In the genomic region with DNA sequence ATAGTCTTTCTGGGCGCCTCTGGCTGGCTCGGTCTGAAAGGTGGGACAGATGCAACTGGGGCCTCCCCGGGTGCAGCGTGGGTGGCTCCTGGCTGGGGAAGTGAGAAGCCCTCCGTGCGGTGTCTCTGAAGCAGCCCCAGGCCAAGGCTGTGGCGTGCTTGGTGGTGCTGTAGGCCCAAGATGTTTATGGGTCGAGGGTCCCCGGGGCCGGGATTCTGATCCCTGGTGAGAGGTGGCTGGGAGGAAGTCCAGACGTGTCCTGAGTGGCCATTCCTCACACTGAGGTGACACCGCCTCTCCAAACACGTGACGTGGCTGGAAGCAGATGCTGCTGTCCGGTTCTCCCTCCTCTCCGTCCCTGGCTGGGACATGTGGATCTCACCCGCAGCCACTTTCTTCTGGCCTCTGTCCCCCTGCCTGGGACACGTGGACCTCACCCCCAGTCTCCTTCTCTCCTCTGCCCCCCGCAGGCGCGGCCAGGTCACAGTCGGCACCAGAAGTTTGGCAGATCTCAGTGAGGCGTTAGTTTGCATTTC, we compare ENCODE assay signal across 8 cellular contexts. TPM values are rescaled to one million over a fixed set of nuclear protein-coding genes. Genes with fewer than 3 reads are reported as not detected.
DNase-seq lines count a peak whose midpoint lies in the region; ATAC-seq and TF ChIP-seq lines count a peak whose summit lies in the region.

No MANE protein-coding gene starts in this region.

- DNase-seq in D341Med (ENCODE audit: low spot score) (peak; percentile 36), tibial nerve (ENCODE audit: low spot score in 2 of 2) (peak; percentile 49 to 50), iPS-NIHi7 (ENCODE audit: extremely low spot score) (no peak)
- DNase-seq in effector memory CD8-positive, alpha-beta T cell: peak in 1 of 3 experiments; percentile 43
- no peak for DNase-seq in natural killer cell treated with Interleukin-12 subunit alpha and Interleukin-12 subunit beta and Interleukin-15 and Interleukin-18, amount 100 ng/mL, for 72 hours (ENCODE audit: low spot score)

- no peaks in the 10 kb centered on the region for H3K9me3 Mint-ChIP-seq in effector memory CD8-positive, alpha-beta T cell
- H3K9me3 Mint-ChIP-seq in natural killer cell treated with Interleukin-12 subunit alpha and Interleukin-12 subunit beta and Interleukin-15 and Interleukin-18, amount 100 ng/mL, for 72 hours: no peaks in the 10 kb centered on the region

- TF ChIP-seq POLR2A in tibial nerve (IDR thresholded peaks at IDR 0.05): no peak

- peaks cover 0 to 12% (median 0%) of the 10 kb centered on the region in 3 donors for H3K36me3 ChIP-seq in tibial nerve

- ATAC-seq in GM19351 (IDR thresholded peaks at IDR 0.05; ENCODE audit: unreplicated experiment): peak; percentile 72
- peak; percentile 63 for ATAC-seq in HG03442 (IDR thresholded peaks at IDR 0.05; ENCODE audit: unreplicated experiment)
- ATAC-seq in effector memory CD8-positive, alpha-beta T cell (replicated peaks): peak; percentile 55
- ATAC-seq in natural killer cell treated with Interleukin-12 subunit alpha and Interleukin-12 subunit beta and Interleukin-15 and Interleukin-18, amount 100 ng/mL, for 72 hours: peak in 1 of 2 donors; percentile 18

- H3K4me3 ChIP-seq in WI38 (ENCODE audit: low read depth, low read length) (peak overlapping the region; percentile 20), tibial nerve (peak overlapping the region; percentile 47 to 67 (median 57))

- H3K4me1 ChIP-seq in tibial nerve: peaks cover 0 to 31% (median 8%) of the 10 kb centered on the region in 4 donors

- peak overlapping the region; percentile 83 to 87 for H3K4me3 Mint-ChIP-seq in effector memory CD8-positive, alpha-beta T cell
- peak overlapping the region; percentile 88 for H3K4me3 Mint-ChIP-seq in natural killer cell treated with Interleukin-12 subunit alpha and Interleukin-12 subunit beta and Interleukin-15 and Interleukin-18, amount 100 ng/mL, for 72 hours

- peak in 1 of 2 donors; percentile 8 for TF ChIP-seq EP300 in tibial nerve (IDR thresholded peaks at IDR 0.05)

- peak overlapping the region; percentile 85 to 96 for H3K27ac Mint-ChIP-seq in effector memory CD8-positive, alpha-beta T cell
- peak overlapping the region; percentile 79 to 87 for H3K27ac Mint-ChIP-seq in natural killer cell treated with Interleukin-12 subunit alpha and Interleukin-12 subunit beta and Interleukin-15 and Interleukin-18, amount 100 ng/mL, for 72 hours

- H3K9me3 ChIP-seq in tibial nerve: no peaks in the 10 kb centered on the region

- WGBS in tibial nerve, 2 donors: 16 to 30% methylated on average over 20 to 22 of the region's 23 CpGs

- peak overlapping the region in 3 of 4 donors; percentile 54 to 84 (median 78) for H3K27ac ChIP-seq in tibial nerve

- TF ChIP-seq CTCF in WI38 (IDR thresholded peaks at IDR 0.05; ENCODE audit: low read depth, low read length): no peak
- no peak for TF ChIP-seq CTCF in tibial nerve (IDR thresholded peaks at IDR 0.05)

- peaks cover 24 to 28% of the 10 kb centered on the region in 2 donors for H3K4me1 Mint-ChIP-seq in effector memory CD8-positive, alpha-beta T cell (ENCODE audit: low read depth in 2 of 2)
- peaks cover 18 to 19% of the 10 kb centered on the region in 2 donors for H3K4me1 Mint-ChIP-seq in natural killer cell treated with Interleukin-12 subunit alpha and Interleukin-12 subunit beta and Interleukin-15 and Interleukin-18, amount 100 ng/mL, for 72 hours (ENCODE audit: low read depth in 2 of 2)

- H3K27me3 ChIP-seq in tibial nerve: no peaks in the 10 kb centered on the region

- H3K36me3 Mint-ChIP-seq in effector memory CD8-positive, alpha-beta T cell (ENCODE audit: insufficient read depth): peaks cover 39% of the 10 kb centered on the region
- no peaks in the 10 kb centered on the region for H3K36me3 Mint-ChIP-seq in natural killer cell treated with Interleukin-12 subunit alpha and Interleukin-12 subunit beta and Interleukin-15 and Interleukin-18, amount 100 ng/mL, for 72 hours

- no peaks in the 10 kb centered on the region for H3K27me3 Mint-ChIP-seq in effector memory CD8-positive, alpha-beta T cell
- no peaks in the 10 kb centered on the region for H3K27me3 Mint-ChIP-seq in natural killer cell treated with Interleukin-12 subunit alpha and Interleukin-12 subunit beta and Interleukin-15 and Interleukin-18, amount 100 ng/mL, for 72 hours

RNA-seq across cellular contexts. Expression of gene RTP5, which starts 12.6 kb away (rescaled TPM):
- total RNA-seq in natural killer cell treated with Interleukin-12 subunit alpha and Interleukin-12 subunit beta and Interleukin-15 and Interleukin-18, amount 100 ng/mL, for 72 hours: not detected
- not detected for total RNA-seq in tibial nerve

RNA-seq across cellular contexts. Expression of gene PDCD1, which starts 23.5 kb away (rescaled TPM):
- under 1 TPM; 0.78 to 0.89 TPM for total RNA-seq in natural killer cell treated with Interleukin-12 subunit alpha and Interleukin-12 subunit beta and Interleukin-15 and Interleukin-18, amount 100 ng/mL, for 72 hours
- under 1 TPM in 3 of 4 donors, not detected in 1; 0.22 to 0.60 (median 0.42) TPM for total RNA-seq in tibial nerve

Comparison
In these comparisons a context has a peak if more than half of its experiments do, and no peak if none do; other contexts are left out.
1. DNase-seq: peak in D341Med (single experiment) and tibial nerve (2 of 2); none in natural killer cell treated with Interleukin-12 subunit alpha and Interleukin-12 subunit beta and Interleukin-15 and Interleukin-18, amount 100 ng/mL, for 72 hours (single experiment) and iPS-NIHi7 (single experiment).